Comparison of ENCODE assay signal across 1 cellular context in the genomic region with DNA sequence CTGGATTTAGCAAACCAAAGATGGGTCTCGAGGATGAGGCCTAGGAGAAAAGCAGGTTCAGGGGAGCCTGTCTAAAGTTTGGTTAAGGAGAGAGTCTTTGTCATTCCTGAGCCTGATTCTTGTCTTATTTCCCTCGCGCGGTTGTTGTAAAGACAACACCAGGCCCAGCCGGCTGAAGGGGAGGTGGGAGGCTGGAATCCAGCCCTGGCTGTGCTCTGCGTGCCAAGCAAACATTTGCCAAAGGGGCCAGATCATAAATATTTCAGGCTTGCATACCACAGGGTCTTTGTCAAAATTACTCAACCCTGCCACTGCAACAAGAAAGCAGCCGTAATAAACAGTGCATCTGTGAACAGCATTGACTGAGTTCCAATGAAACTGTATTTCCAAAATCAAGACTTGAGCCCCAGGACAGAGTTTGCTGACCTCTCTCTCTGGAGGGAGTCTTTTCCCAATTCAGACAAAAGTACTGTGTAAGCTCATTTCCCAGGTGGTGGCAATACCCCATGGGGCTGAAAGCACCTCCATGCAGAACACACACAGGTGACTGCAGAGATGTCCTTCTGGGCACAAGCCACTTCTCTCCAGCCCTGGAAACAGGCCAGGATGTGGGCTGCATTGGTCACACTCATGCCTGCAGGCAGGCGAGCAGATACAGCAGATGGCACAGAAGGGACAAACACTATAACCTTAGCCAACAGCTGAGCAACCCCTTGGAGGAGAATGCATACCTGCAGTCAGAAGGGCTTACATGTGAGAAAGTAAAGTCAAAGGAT.
TF ChIP-seq lines count a peak whose summit lies in the region.

No MANE protein-coding gene starts in this region.

TF ChIP-seq in IMR-90, 13 proteins besides CTCF, POLR2A, EP300 and RAD21:
- TF ChIP-seq RFX5 (IDR thresholded peaks at IDR 0.05; ENCODE audit: low read depth, low read length) (no peak), CEBPB (IDR thresholded peaks at IDR 0.05; ENCODE audit: low read depth, low read length) (peak; percentile 63; the same call in 1 of the 2 replicates), RCOR1 (IDR thresholded peaks at IDR 0.05; ENCODE audit: insufficient replicate concordance, low read length) (no peak), FOS (IDR thresholded peaks at IDR 0.05; ENCODE audit: low read depth, low read length) (0 out of 2 replicates have a peak, but pooled peaks have one; percentile 26)
